In the genomic region with DNA sequence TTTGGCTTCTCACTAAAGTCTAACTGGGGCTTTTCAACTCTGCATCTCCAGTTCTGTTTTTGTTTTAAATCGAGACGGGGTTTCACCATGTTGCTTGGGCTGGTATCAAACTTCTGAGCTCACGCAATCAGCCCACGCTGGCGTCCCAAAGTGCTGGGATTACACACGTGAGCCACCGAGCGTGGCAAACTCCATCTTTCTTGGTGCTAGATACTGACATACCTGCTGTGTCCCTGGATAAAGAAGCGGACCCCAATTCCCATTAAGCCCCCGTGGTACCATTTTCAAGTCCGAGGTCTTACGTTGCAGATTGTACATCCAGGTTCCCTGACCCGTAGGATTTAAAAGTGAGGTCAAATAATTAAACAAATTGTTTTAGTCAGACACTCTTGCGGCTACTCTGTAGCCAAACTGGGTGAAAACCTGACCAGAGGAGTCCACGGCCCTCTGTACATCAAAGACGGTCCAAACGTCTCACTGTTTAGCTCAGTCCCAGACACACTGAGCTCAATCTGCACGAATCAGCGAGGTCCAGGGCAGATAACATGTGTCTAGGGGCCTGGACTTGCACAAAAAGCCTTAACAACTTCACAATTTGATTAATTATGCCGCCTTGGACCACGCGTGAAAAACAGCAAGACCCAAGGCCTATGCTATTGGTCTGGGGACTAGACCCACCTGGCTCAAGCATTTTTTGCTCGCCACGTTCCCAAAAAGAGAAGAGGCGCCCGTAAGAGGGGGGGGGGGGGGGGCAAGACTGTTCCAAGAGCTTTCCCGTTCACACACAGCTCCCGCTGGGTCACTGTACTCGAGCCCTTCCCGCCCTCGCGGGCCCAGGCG, we compare ENCODE assay signal across 8 cellular contexts. TPM values are rescaled to one million over a fixed set of nuclear protein-coding genes. Genes with fewer than 3 reads are reported as not detected.
DNase-seq lines count a peak whose midpoint lies in the region; ATAC-seq, FAIRE-seq and TF ChIP-seq lines count a peak whose summit lies in the region.

No MANE protein-coding gene starts in this region.

- no peak for FAIRE-seq in small intestine (lab: Jason Lieb, UNC)

- ATAC-seq in HG02571 (IDR thresholded peaks at IDR 0.05; ENCODE audit: unreplicated experiment) = no peak

- H3K27me3 ChIP-seq in iPS-20b (ENCODE audit: insufficient read depth, low read length) = no peaks in the 10 kb centered on the region
- no peaks in the 10 kb centered on the region for H3K27me3 ChIP-seq in small intestine (ENCODE audit: control insufficient read depth in 2 of 2, insufficient read depth in 2 of 2, low read length in 2 of 2)

- no peak for TF ChIP-seq CTCF in astrocyte of the cerebellum (IDR thresholded peaks at IDR 0.05; ENCODE audit: low read depth, low read length, missing control alignments)

- H3K4me1 ChIP-seq in iPS-20b (ENCODE audit: insufficient read depth, low read length) (peaks cover 10% of the 10 kb centered on the region; the same call in 1 of the 2 replicates), small intestine (ENCODE audit: control insufficient read depth in 2 of 2, insufficient read depth in 1 of 2, low read depth in 1 of 2, low read length in 1 of 2) (peaks cover 3 to 27% of the 10 kb centered on the region in 2 donors)

- peak overlapping the region; percentile 91 for H3K9ac ChIP-seq in iPS-20b (ENCODE audit: low read depth, low read length)

- DNase-seq in NCI-H82 (lab: John Stamatoyannopoulos, UW) (peak; percentile 42), NCI-H82 treated with DMSO at 0.1 percent for 48 hours (lab: John Stamatoyannopoulos, UW; ENCODE audit: unreplicated experiment) (no peak), NCI-H1092 treated with DMSO at 0.1 percent for 48 hours (lab: John Stamatoyannopoulos, UW) (peak; percentile 59), astrocyte of the cerebellum (ENCODE audit: low read depth) (no peak), small intestine (peak; percentile 17), DMS153 treated with DMSO at 0.1 percent for 48 hours (lab: John Stamatoyannopoulos, UW; ENCODE audit: unreplicated experiment) (no peak)

- 4 to 14% (median 13%) methylated on average over 31 to 33 of the region's 33 CpGs for WGBS in small intestine, 3 donors

- in situ Hi-C loops in astrocyte of the cerebellum (cut with HindIII; ENCODE audit: low sequenced_read_pairs) = no loop called here

- H3K9me3 ChIP-seq in iPS-20b (ENCODE audit: insufficient read depth, low read depth, low read length) (no peaks in the 10 kb centered on the region), small intestine (ENCODE audit: control insufficient read depth, low read depth) (no peaks in the 10 kb centered on the region)

- peaks cover 49% of the 10 kb centered on the region for H3K36me3 ChIP-seq in iPS-20b (ENCODE audit: insufficient read depth, low read depth, low read length)
- H3K36me3 ChIP-seq in small intestine (ENCODE audit: control insufficient read depth in 2 of 2, insufficient read depth in 2 of 2, low read length in 2 of 2) = peaks cover 0 to 3% of the 10 kb centered on the region in 2 donors

- H3K4me3 ChIP-seq in astrocyte of the cerebellum (ENCODE audit: low read depth, low read length) (peak overlapping the region; percentile 99), iPS-20b (ENCODE audit: low read length) (peak overlapping the region; percentile 79), small intestine (ENCODE audit: low read depth in 1 of 2, low read length in 2 of 2) (peak overlapping the region; percentile 65 to 99)

- H3K27ac ChIP-seq in iPS-20b (ENCODE audit: low read length) (peak overlapping the region; percentile 87), small intestine (ENCODE audit: low read depth in 1 of 2, low read length in 1 of 2) (peak overlapping the region; percentile 100)

RNA-seq across cellular contexts. Expression of gene DNAJA1, which starts 0.7 kb away (rescaled TPM):
- 10 to 100 TPM; 40.8 to 62.0 (median 48.8) TPM for polyA plus RNA-seq in small intestine

RNA-seq across cellular contexts. Expression of gene APTX, which starts 22.9 kb away (rescaled TPM):
- 10 to 100 TPM; 20.3 to 28.7 (median 25.5) TPM for polyA plus RNA-seq in small intestine

RNA-seq across cellular contexts. Expression of gene SMU1, which starts 52.1 kb away (rescaled TPM):
- polyA plus RNA-seq in small intestine = 10 to 100 TPM in 1 of 3 donors, 1 to 10 TPM in 2; 7.6 to 11.7 (median 8.6) TPM

Comparison
In these comparisons a context has a peak if more than half of its experiments do, and no peak if none do; other contexts are left out.
1. DNase-seq: peak in NCI-H82 (single experiment), NCI-H1092 treated with DMSO at 0.1 percent for 48 hours (single experiment) and small intestine (single experiment); none in NCI-H82 treated with DMSO at 0.1 percent for 48 hours (single experiment), astrocyte of the cerebellum (single experiment) and DMS153 treated with DMSO at 0.1 percent for 48 hours (single experiment).
2. Peak in every context shown above with its lines, with median percentiles within 50 percentile points of each other: H3K4me3 ChIP-seq.